ENCODE assay signal across 6 cellular contexts in genomic region chr15:32312721-32313120, GRCh38.
DNase-seq lines count a peak whose midpoint lies in the region; ATAC-seq and TF ChIP-seq lines count a peak whose summit lies in the region.
"Not testable (repeated sequence)": the region's sequence is repeated elsewhere in the genome, so short reads cannot be mapped to it uniquely, and the experiment has no call there.

No MANE protein-coding gene starts in this region.

- H2BK12ac ChIP-seq in H9 (ENCODE audit: insufficient read length, low read depth, low read length), result not testable (repeated sequence)

- peak; percentile 46 for ATAC-seq in stimulated activated naive CD8-positive, alpha-beta T cell treated with anti-CD3 and anti-CD28 coated beads, Interleukin-15, amount 100 ng/mL, for 72 hours

- H3K27ac ChIP-seq in H9 (ENCODE audit: insufficient read length, low read depth, low read length); left ventricle myocardium inferior (replicated peaks): not testable (repeated sequence)

- H3K18ac ChIP-seq in H9 (ENCODE audit: insufficient read length, low read depth, low read length), result not testable (repeated sequence)

- not testable (repeated sequence) for H4K5ac ChIP-seq in H9 (ENCODE audit: insufficient read length, low read depth, low read length)

- H4K20me1 ChIP-seq in H9 (ENCODE audit: control insufficient read depth, insufficient read depth, insufficient read length), result not testable (repeated sequence)

- not testable (repeated sequence) for H3K23ac ChIP-seq in H9 (ENCODE audit: insufficient read length, low read depth, low read length)

- not testable (repeated sequence) for H3K27me3 ChIP-seq in H9 (ENCODE audit: insufficient read depth, low read length)
- H3K27me3 ChIP-seq in left ventricle myocardium inferior (ENCODE audit: low read depth), result peaks cover 13% of the 10 kb centered on the region

- not testable (repeated sequence) for H3K4me3 Mint-ChIP-seq in H9; glutamatergic neuron (ENCODE audit: unreplicated experiment); stimulated activated naive CD8-positive, alpha-beta T cell treated with anti-CD3 and anti-CD28 coated beads, Interleukin-15, amount 100 ng/mL, for 72 hours

- not testable (repeated sequence) for H2AK5ac ChIP-seq in H9 (ENCODE audit: insufficient read length, low read length)

- peak overlapping the region; percentile 17 for H3K4me3 ChIP-seq in left ventricle myocardium inferior

- H3T11ph ChIP-seq in H9 (ENCODE audit: low read length), result not testable (repeated sequence)

- not testable (repeated sequence) for H3K56ac ChIP-seq in H9 (ENCODE audit: insufficient read length, low read depth, low read length)

- intact Hi-C loops in left ventricle myocardium inferior (cut with micrococcal nuclease), result not testable (repeated sequence)

- not testable (repeated sequence) for H2AFZ ChIP-seq in H9 (ENCODE audit: low read length)

- not testable (repeated sequence) for H3K9me3 ChIP-seq in H9 (ENCODE audit: control insufficient read depth, low read depth, low read length); left ventricle myocardium inferior (replicated peaks)

- not testable (repeated sequence) for H3K9ac ChIP-seq in H9 (ENCODE audit: extremely low read depth, insufficient read length, low read length)

- not testable (repeated sequence) for H3K79me1 ChIP-seq in H9 (ENCODE audit: insufficient read depth, low read depth, low read length, poor library complexity, severe bottlenecking)

- not testable (repeated sequence) for H3K36me3 Mint-ChIP-seq in H9 (ENCODE audit: insufficient read depth in 1 of 3, low read depth in 3 of 3); glutamatergic neuron (ENCODE audit: unreplicated experiment)

- H3K4me1 ChIP-seq in H9 (ENCODE audit: insufficient read depth, low read length); left ventricle myocardium inferior: not testable (repeated sequence)

- H3K14ac ChIP-seq in H9 (ENCODE audit: insufficient read depth, low read length), result not testable (repeated sequence)

- H3K27ac Mint-ChIP-seq in H9; glutamatergic neuron (ENCODE audit: unreplicated experiment); stimulated activated naive CD8-positive, alpha-beta T cell treated with anti-CD3 and anti-CD28 coated beads, Interleukin-15, amount 100 ng/mL, for 72 hours: not testable (repeated sequence)

- DNase-seq in H9, result peak; percentile 7
- DNase-seq in glutamatergic neuron, result peak; percentile 11
- DNase-seq in left ventricle myocardium inferior; stimulated activated naive CD8-positive, alpha-beta T cell treated with anti-CD3 and anti-CD28 coated beads, Interleukin-15, amount 100 ng/mL, for 72 hours: not testable (repeated sequence)
- peak; percentile 12 for DNase-seq in left kidney (ENCODE audit: low read depth, low spot score)
- DNase-seq in retina, result peak; percentile 1

- not testable (repeated sequence) for H4K8ac ChIP-seq in H9 (replicated peaks; ENCODE audit: insufficient read length, low read depth, low read length)

- H4K91ac ChIP-seq in H9 (ENCODE audit: insufficient read length, low read depth, low read length), result not testable (repeated sequence)

- H3K4me1 Mint-ChIP-seq in H9; glutamatergic neuron (ENCODE audit: low read depth, unreplicated experiment); stimulated activated naive CD8-positive, alpha-beta T cell treated with anti-CD3 and anti-CD28 coated beads, Interleukin-15, amount 100 ng/mL, for 72 hours: not testable (repeated sequence)

- not testable (repeated sequence) for H3K9me3 Mint-ChIP-seq in H9; glutamatergic neuron (ENCODE audit: unreplicated experiment); stimulated activated naive CD8-positive, alpha-beta T cell treated with anti-CD3 and anti-CD28 coated beads, Interleukin-15, amount 100 ng/mL, for 72 hours

- H3K79me2 ChIP-seq in H9 (ENCODE audit: insufficient read depth, low read length), result not testable (repeated sequence)

- H2BK120ac ChIP-seq in H9 (ENCODE audit: low read depth, low read length, poor library complexity, severe bottlenecking), result not testable (repeated sequence)

- H3K23me2 ChIP-seq in H9 (ENCODE audit: insufficient read length, low read depth, low read length, poor library complexity, severe bottlenecking), result not testable (repeated sequence)

- not testable (repeated sequence) for H3K4ac ChIP-seq in H9 (ENCODE audit: low read depth, low read length)

- not testable (repeated sequence) for TF ChIP-seq CTCF in H9 (conservative IDR thresholded peaks at IDR 0.05); glutamatergic neuron (IDR thresholded peaks at IDR 0.05; ENCODE audit: partially characterized antibody, unreplicated experiment); left ventricle myocardium inferior (IDR thresholded peaks at IDR 0.05; ENCODE audit: borderline replicate concordance)

- WGBS in H9 (ENCODE audit: extremely low coverage, insufficient read length, low lambda C conversion rate), result no CpG with 5 or more reads among the region's 37 CpGs

- not testable (repeated sequence) for H3K27me3 Mint-ChIP-seq in H9 (ENCODE audit: low read depth); glutamatergic neuron (ENCODE audit: unreplicated experiment); stimulated activated naive CD8-positive, alpha-beta T cell treated with anti-CD3 and anti-CD28 coated beads, Interleukin-15, amount 100 ng/mL, for 72 hours

- not testable (repeated sequence) for H2BK20ac ChIP-seq in H9 (ENCODE audit: low read depth, low read length, poor library complexity, severe bottlenecking)

- not testable (repeated sequence) for H2BK15ac ChIP-seq in H9 (ENCODE audit: low read depth, low read length)

- not testable (repeated sequence) for H3K36me3 ChIP-seq in left ventricle myocardium inferior

- H3K4me2 ChIP-seq in H9 (ENCODE audit: insufficient read depth, insufficient read length, low read length), result not testable (repeated sequence)

- not testable (repeated sequence) for H2BK5ac ChIP-seq in H9 (ENCODE audit: insufficient read length, low read length)
